Comparison of ENCODE assay signal across 1 cellular context in genomic region chr3:41198950-41199865, GRCh38.
TF ChIP-seq lines count a peak whose summit lies in the region.

TSS of gene CTNNB1 (plus strand) at chr3:41199505. CDS start at chr3:41224069, 24,564 bp downstream.

TF ChIP-seq in GM23338, 12 proteins besides CTCF, POLR2A, EP300 and RAD21 (continued from another document):
- TF ChIP-seq ZNF462 (CRISPR knock-in tag; IDR thresholded peaks at IDR 0.05) (peak; percentile 80; the same call in 1 of the 2 replicates), STAT1 (IDR thresholded peaks at IDR 0.05; ENCODE audit: unreplicated experiment) (no peak), ZNF331 (CRISPR knock-in tag; IDR thresholded peaks at IDR 0.05; ENCODE audit: low read depth) (no peak), ETS1 (IDR thresholded peaks at IDR 0.05) (peak; percentile 29; the same call in 1 of the 2 replicates), ZNF114 (CRISPR knock-in tag; IDR thresholded peaks at IDR 0.05) (peak; percentile 90)
